In the genomic region with DNA sequence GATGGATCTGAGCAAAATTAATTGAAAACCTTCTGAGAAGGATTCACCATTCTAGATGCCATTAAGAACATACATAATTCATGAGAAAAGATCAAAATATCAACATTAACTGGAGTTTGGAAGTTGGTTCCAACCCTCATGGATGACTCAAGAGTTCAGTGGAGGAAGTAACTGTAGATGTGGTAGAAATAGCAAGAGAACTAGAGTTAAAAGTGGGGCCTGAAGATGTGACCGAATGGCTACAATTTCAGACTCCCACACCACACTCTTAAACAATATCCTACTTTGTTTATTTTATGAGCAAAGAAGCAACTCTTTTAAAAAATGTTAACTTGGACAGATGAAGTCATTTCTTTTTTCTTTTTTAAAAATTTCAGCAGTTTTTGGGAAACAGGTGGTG, we compare ENCODE assay signal across 14 cellular contexts.
DNase-seq lines count a peak whose midpoint lies in the region; ATAC-seq and TF ChIP-seq lines count a peak whose summit lies in the region.
"Had no signal": no experiment of that assay in that cellular context is flagged by ENCODE, and none has a peak within 500 bp of the region (broad histone marks: within the 10 kb centered on the region; RNA-seq: fewer than 3 reads in every experiment).

No MANE protein-coding gene starts in this region.

- H3K4me3 ChIP-seq in IMR-90 (ENCODE audit: insufficient read depth, low read depth, low read length): no peak overlapping the region
- H3K4me3 ChIP-seq in naive thymus-derived CD4-positive, alpha-beta T cell (ENCODE audit: low read length): no peak overlapping the region
- no peak overlapping the region for H3K4me3 ChIP-seq in mammary epithelial cell (replicated peaks in 1 of 3; ENCODE audit: insufficient read depth in 1 of 3, low read depth in 2 of 3, low read length in 3 of 3)
- H3K4me3 ChIP-seq: HAP-1 had no signal

- H3K79me2 ChIP-seq in mammary epithelial cell (ENCODE audit: insufficient read depth, low read length): no peaks in the 10 kb centered on the region

- WGBS in IMR-90 (ENCODE audit: extremely low coverage in 2 of 2, insufficient read length in 1 of 2), 2 experiments: no CpG with 5 or more reads among the region's 1 CpG
- 85% methylated on average over 1 of the region's 1 CpG for WGBS in mammary epithelial cell (ENCODE audit: low coverage, missing lambda C conversion rate)

- no peak overlapping the region for H4K8ac ChIP-seq in IMR-90 (ENCODE audit: low read depth in 2 of 2, low read length in 2 of 2)

- no peak overlapping the region for H3K4ac ChIP-seq in IMR-90 (ENCODE audit: low read depth, low read length)

- H3K36me3 Mint-ChIP-seq in T-cell: peaks cover 64% of the 10 kb centered on the region
- H3K36me3 Mint-ChIP-seq in naive thymus-derived CD4-positive, alpha-beta T cell: peaks cover 14 to 74% (median 53%) of the 10 kb centered on the region in 5 donors

- peaks cover 6% of the 10 kb centered on the region for H3K9me1 ChIP-seq in IMR-90 (ENCODE audit: insufficient read depth, low read length)

- TF ChIP-seq RAD21 in IMR-90 (IDR thresholded peaks at IDR 0.05; ENCODE audit: low read length): no peak

- H3K4me1 ChIP-seq in IMR-90 (ENCODE audit: control insufficient read depth, insufficient read depth, low read length) (peaks cover 11% of the 10 kb centered on the region), mammary epithelial cell (ENCODE audit: insufficient read depth, low read length) (no peaks in the 10 kb centered on the region)
- no peaks in the 10 kb centered on the region for H3K4me1 ChIP-seq in naive thymus-derived CD4-positive, alpha-beta T cell (ENCODE audit: control insufficient read depth in 2 of 2, insufficient read depth in 2 of 2, low read length in 2 of 2)
- H3K4me1 ChIP-seq: HAP-1 had no signal

- no peak overlapping the region for H2BK15ac ChIP-seq in IMR-90 (ENCODE audit: low read depth, low read length)

- H2BK5ac ChIP-seq in IMR-90 (ENCODE audit: low read depth, low read length, poor library complexity, severe bottlenecking): no peak overlapping the region

- no peak overlapping the region for H3K9ac ChIP-seq in IMR-90 (ENCODE audit: low read depth, low read length)
- no peak overlapping the region for H3K9ac ChIP-seq in mammary epithelial cell (ENCODE audit: insufficient read depth, low read length)

- H2AFZ ChIP-seq in IMR-90 (replicated peaks; ENCODE audit: low read length, poor library complexity) (no peak overlapping the region), mammary epithelial cell (ENCODE audit: low read depth, low read length) (no peak overlapping the region)

- in situ Hi-C loops in IMR-90 (cut with MboI; ENCODE audit: low sequenced_read_pairs) (no loop called here), mammary epithelial cell (cut with MboI; ENCODE audit: low sequenced_read_pairs in 2 of 2) (no loop called here)

- H3K9me3 Mint-ChIP-seq in T-cell: peaks cover 0 to 3% (median 0%) of the 10 kb centered on the region in 3 donors
- H3K9me3 Mint-ChIP-seq in naive thymus-derived CD4-positive, alpha-beta T cell: peaks cover 0 to 22% (median 7%) of the 10 kb centered on the region in 11 donors
- H3K9me3 Mint-ChIP-seq: HFFc6 had no signal

- no peak overlapping the region for H3K56ac ChIP-seq in IMR-90 (ENCODE audit: extremely low read depth, insufficient read depth, low read length)

- no peak overlapping the region for H2AK9ac ChIP-seq in IMR-90 (replicated peaks; ENCODE audit: low read depth, low read length, poor library complexity)

- peak overlapping the region; percentile 57 to 68 for H3K27ac Mint-ChIP-seq in T-cell
- H3K27ac Mint-ChIP-seq in naive thymus-derived CD4-positive, alpha-beta T cell: peak overlapping the region in 7 of 9 donors; percentile 11 to 75 (median 33)
- H3K27ac Mint-ChIP-seq: CD8-positive, alpha-beta T cell; HFFc6 had no signal

- peak; percentile 53 for DNase-seq in IMR-90
- no peak for DNase-seq in T-cell
- DNase-seq in naive thymus-derived CD4-positive, alpha-beta T cell: no peak
- no peak for DNase-seq in stimulated activated naive CD4-positive, alpha-beta T cell treated with Interleukin-2 at 50 U/mL for 16 hours (lab: John Stamatoyannopoulos, UW)
- no peak for DNase-seq in mammary epithelial cell
- DNase-seq in NCI-H774 (lab: John Stamatoyannopoulos, UW): no peak
- DNase-seq: C1 segment of cervical spinal cord; Caco-2; CD8-positive, alpha-beta T cell; DMS153; DND-41; GOT3; HFFc6 had no signal

- intact Hi-C loops in IMR-90 (cut with micrococcal nuclease) (loop anchor here (1.0 kb wide), 1 partner anchor 9 kb away; no protein-coding TSS in a partner anchor), mammary epithelial cell (cut with micrococcal nuclease) (no loop called here)
- intact Hi-C loops in naive thymus-derived CD4-positive, alpha-beta T cell (cut with micrococcal nuclease): no loop called here

- POLR2A ChIA-PET in IMR-90 (lab: Charles Lee; ENCODE audit: unreplicated experiment): no interaction called here
- POLR2A ChIA-PET in T-cell (lab: Charles Lee): no interaction called here
- POLR2A ChIA-PET in naive thymus-derived CD4-positive, alpha-beta T cell (lab: Charles Lee): interaction anchor here (1.5 kb wide), 1 partner anchor 38 kb away, joined by 3 read pairs; no protein-coding TSS in a partner anchor

- CTCF ChIA-PET in IMR-90 (lab: Yijun Ruan, JAX) (no interaction called here), T-cell (lab: Charles Lee) (interaction anchor here in 1 of 2 donors (0.5 to 0.6 kb wide), 3 partner anchors 24 to 1132 kb away, joined by 3 to 4 read pairs (median 4); no protein-coding TSS in a partner anchor), mammary epithelial cell (lab: Charles Lee; ENCODE audit: low non-redundant PET) (no interaction called here)
- CTCF ChIA-PET in naive thymus-derived CD4-positive, alpha-beta T cell (lab: Charles Lee): interaction anchor here (2.5 kb wide), 1 partner anchor 13 kb away, joined by 6 read pairs; no protein-coding TSS in a partner anchor

- no peaks in the 10 kb centered on the region for H3K9me3 ChIP-seq in IMR-90 (ENCODE audit: control insufficient read depth, insufficient read depth, low read length)
- no peaks in the 10 kb centered on the region for H3K9me3 ChIP-seq in naive thymus-derived CD4-positive, alpha-beta T cell (ENCODE audit: control insufficient read depth in 2 of 3, low read length in 3 of 3)
- no peaks in the 10 kb centered on the region for H3K9me3 ChIP-seq in mammary epithelial cell (replicated peaks; ENCODE audit: insufficient read depth, low read length)
- H3K9me3 ChIP-seq: Caco-2, HAP-1 had no signal

- no peak overlapping the region for H3K23ac ChIP-seq in IMR-90 (ENCODE audit: low read depth, low read length)

- H3K4me2 ChIP-seq in IMR-90 (ENCODE audit: low read depth, low read length): no peak overlapping the region
- no peak overlapping the region for H3K4me2 ChIP-seq in mammary epithelial cell (ENCODE audit: insufficient read depth, low read depth, low read length)

- TF ChIP-seq CTCF in IMR-90 (conservative IDR thresholded peaks at IDR 0.05; ENCODE audit: low read depth, low read length) (no peak), mammary epithelial cell (conservative IDR thresholded peaks at IDR 0.05 in 1 of 2, IDR thresholded peaks at IDR 0.05 in 1 of 2; ENCODE audit: extremely low read depth in 1 of 2, insufficient read depth in 1 of 2, low read depth in 1 of 2, low read length in 2 of 2) (no peak)

- no peak overlapping the region for H3K4me3 Mint-ChIP-seq in T-cell
- H3K4me3 Mint-ChIP-seq in naive thymus-derived CD4-positive, alpha-beta T cell: no peak overlapping the region
- H3K4me3 Mint-ChIP-seq: CD8-positive, alpha-beta T cell; HFFc6 had no signal

- BruUV-seq in IMR-90 (replicated peaks; lab: Mats Ljungman, UMichigan) (no TSS peak), mammary epithelial cell (replicated peaks; lab: Mats Ljungman, UMichigan) (no TSS peak)

- H2AK5ac ChIP-seq in IMR-90 (ENCODE audit: low read depth, low read length): no peak overlapping the region

- no peak overlapping the region for H2BK120ac ChIP-seq in IMR-90 (ENCODE audit: low read depth, low read length)

- H3K27me3 Mint-ChIP-seq in T-cell: no peaks in the 10 kb centered on the region
- no peaks in the 10 kb centered on the region for H3K27me3 Mint-ChIP-seq in naive thymus-derived CD4-positive, alpha-beta T cell

- no peak for TF ChIP-seq POLR2A in IMR-90 (IDR thresholded peaks at IDR 0.05; ENCODE audit: low read depth, low read length)

- no peak overlapping the region for H3K27ac ChIP-seq in IMR-90 (ENCODE audit: insufficient read depth, low read length)
- no peak overlapping the region for H3K27ac ChIP-seq in naive thymus-derived CD4-positive, alpha-beta T cell (ENCODE audit: low read depth, low read length)
- H3K27ac ChIP-seq in mammary epithelial cell (ENCODE audit: insufficient read depth, low read depth, low read length): no peak overlapping the region

- H3K36me3 ChIP-seq in IMR-90 (ENCODE audit: control insufficient read depth, insufficient read depth, low read length) (no peaks in the 10 kb centered on the region), mammary epithelial cell (ENCODE audit: insufficient read depth, low read length) (no peaks in the 10 kb centered on the region)
- H3K36me3 ChIP-seq in naive thymus-derived CD4-positive, alpha-beta T cell (ENCODE audit: control insufficient read depth in 2 of 3, insufficient read depth in 3 of 3, low read length in 3 of 3): peaks cover 0 to 12% (median 0%) of the 10 kb centered on the region in 3 experiments
- H3K36me3 ChIP-seq: HAP-1 had no signal

- ATAC-seq in IMR-90 (ENCODE audit: low read depth) (peak; percentile 40), T-cell (replicated peaks in 1 of 4) (no peak)
- ATAC-seq in naive thymus-derived CD4-positive, alpha-beta T cell: no peak
- ATAC-seq: CD8-positive, alpha-beta T cell had no signal

- no peak overlapping the region for H4K5ac ChIP-seq in IMR-90 (ENCODE audit: low read depth, low read length)

- no peak overlapping the region for H4K91ac ChIP-seq in IMR-90 (ENCODE audit: insufficient read depth, low read depth, low read length)

- dilution Hi-C loops in IMR-90 (cut with HindIII; ENCODE audit: low sequenced_read_pairs, unreplicated experiment): no loop called here
- dilution Hi-C loops in mammary epithelial cell (cut with HindIII; ENCODE audit: low sequenced_read_pairs): no loop called here

- no peak overlapping the region for H3K14ac ChIP-seq in IMR-90 (replicated peaks; ENCODE audit: low read depth, low read length)

- H3K18ac ChIP-seq in IMR-90 (ENCODE audit: low read depth, low read length): no peak overlapping the region

- H4K20me1 ChIP-seq in IMR-90 (ENCODE audit: insufficient read depth, low read length) (peaks cover 3% of the 10 kb centered on the region; the same call in 1 of the 2 replicates), mammary epithelial cell (ENCODE audit: insufficient read depth, low read length) (no peaks in the 10 kb centered on the region)

- H3K27me3 ChIP-seq in IMR-90 (ENCODE audit: control insufficient read depth, insufficient read depth, low read length) (no peaks in the 10 kb centered on the region), mammary epithelial cell (ENCODE audit: insufficient read depth, low read length) (no peaks in the 10 kb centered on the region)
- no peaks in the 10 kb centered on the region for H3K27me3 ChIP-seq in naive thymus-derived CD4-positive, alpha-beta T cell (ENCODE audit: control insufficient read depth in 2 of 2, insufficient read depth in 2 of 2, low read length in 2 of 2)

- peaks cover 8 to 29% of the 10 kb centered on the region in 2 experiments; a peak in 3 of 4 replicates for H3K79me1 ChIP-seq in IMR-90 (ENCODE audit: low read depth in 1 of 2, low read length in 2 of 2)

- peaks cover 41 to 55% (median 46%) of the 10 kb centered on the region in 3 donors for H3K4me1 Mint-ChIP-seq in T-cell
- peaks cover 0 to 53% (median 46%) of the 10 kb centered on the region in 7 donors for H3K4me1 Mint-ChIP-seq in naive thymus-derived CD4-positive, alpha-beta T cell

- H2BK20ac ChIP-seq in IMR-90 (ENCODE audit: low read depth, low read length): no peak overlapping the region
